Comparison of ENCODE assay signal across 7 cellular contexts in the genomic region with DNA sequence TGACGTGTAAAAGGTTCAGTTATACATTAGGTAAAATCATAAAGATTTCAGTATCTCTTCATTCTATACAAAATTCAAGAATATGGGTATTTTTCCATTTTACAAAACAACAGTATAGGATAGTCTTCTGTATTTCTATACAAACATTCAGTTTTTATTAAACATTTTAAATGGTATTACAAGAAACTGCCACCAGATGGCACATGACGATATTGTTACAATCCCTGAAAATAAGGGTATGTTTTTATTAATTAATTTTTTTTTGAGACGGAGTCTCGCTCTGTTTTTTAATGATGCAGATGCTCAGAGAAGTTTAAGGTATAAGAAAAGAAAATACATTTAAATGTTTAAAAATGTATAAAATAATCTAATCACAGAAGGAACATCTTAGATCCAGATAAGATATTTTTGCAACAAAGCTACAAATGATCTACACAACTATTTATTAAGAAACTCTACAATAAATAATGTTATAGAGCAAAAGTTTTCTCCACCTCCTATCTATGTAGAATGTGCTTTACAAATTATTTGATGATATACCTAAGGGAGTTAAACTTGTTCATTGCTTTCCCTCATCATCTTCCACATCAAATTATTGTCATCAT. TPM values are rescaled to one million over a fixed set of nuclear protein-coding genes. Genes with fewer than 3 reads are reported as not detected.
DNase-seq lines count a peak whose midpoint lies in the region; ATAC-seq and TF ChIP-seq lines count a peak whose summit lies in the region.

No MANE protein-coding gene starts in this region.

- no peak for TF ChIP-seq CTCF in Calu3 (IDR thresholded peaks at IDR 0.05; ENCODE audit: unreplicated experiment)

- ATAC-seq in GM18520 (IDR thresholded peaks at IDR 0.05; ENCODE audit: unreplicated experiment) = no peak
- ATAC-seq in GM19395 (IDR thresholded peaks at IDR 0.05; ENCODE audit: unreplicated experiment) = no peak

- H3K36me3 ChIP-seq in HAP-1 (replicated peaks) = no peaks in the 10 kb centered on the region

- no peak overlapping the region for H3K27ac Mint-ChIP-seq in Calu3 (ENCODE audit: unreplicated experiment)

- no peak overlapping the region for H3K4me3 ChIP-seq in HAP-1

- H3K9me3 Mint-ChIP-seq in Calu3 (ENCODE audit: low read depth, unreplicated experiment) = no peaks in the 10 kb centered on the region

- DNase-seq in Calu3 = peak; percentile 8
- DNase-seq in HAP-1 (ENCODE audit: low spot score in 2 of 2) = peak; percentile 13 to 52
- peak; percentile 77 for DNase-seq in OCI-M1 (lab: John Stamatoyannopoulos, UW)
- peak; percentile 39 to 69 for DNase-seq in dermis microvascular lymphatic vessel endothelial cell (ENCODE audit: low read depth in 2 of 2)
- peak; percentile 16 for DNase-seq in mucosa of gallbladder (ENCODE audit: low spot score)

- peaks cover 16% of the 10 kb centered on the region for H3K27me3 ChIP-seq in HAP-1 (ENCODE audit: low read depth)

- intact Hi-C loops in Calu3 (cut with micrococcal nuclease; ENCODE audit: unreplicated experiment) = loop anchor here (1.0 to 5.0 kb wide), 3 partner anchors 52 to 94 kb away; a partner anchor contains a TSS

- no peaks in the 10 kb centered on the region for H3K27me3 Mint-ChIP-seq in Calu3 (ENCODE audit: unreplicated experiment)

- no peaks in the 10 kb centered on the region for H3K9me3 ChIP-seq in HAP-1

- no TSS peak for BruUV-seq in Calu3 (replicated peaks; lab: Mats Ljungman, UMichigan)

- in situ Hi-C loops in HAP-1 (cut with MboI; ENCODE audit: low sequenced_read_pairs) = no loop called here

- no peak overlapping the region for H3K4me3 Mint-ChIP-seq in Calu3 (ENCODE audit: low read depth, unreplicated experiment)

- H3K4me1 Mint-ChIP-seq in Calu3 (ENCODE audit: low read depth, unreplicated experiment) = no peaks in the 10 kb centered on the region

- no peaks in the 10 kb centered on the region for H3K36me3 Mint-ChIP-seq in Calu3 (ENCODE audit: insufficient read depth, unreplicated experiment)

- CTCF ChIA-PET in Calu3 (lab: Charles Lee) = interaction anchor here (0.7 kb wide), 1 partner anchor 20 kb away, joined by 3 read pairs; no protein-coding TSS in a partner anchor

- H3K4me1 ChIP-seq in HAP-1 = no peaks in the 10 kb centered on the region

RNA-seq across cellular contexts. Expression of a gene that starts 23.5 kb away (rescaled TPM):
- 9.6 and 9.9 TPM in 2 replicates for total RNA-seq in Calu3 (2022)
- total RNA-seq in dermis microvascular lymphatic vessel endothelial cell = 9.8 and 14.2 TPM in 2 replicates
- 20.5 TPM for total RNA-seq in mucosa of gallbladder

RNA-seq across cellular contexts. Expression of a gene that starts 35.7 kb away (rescaled TPM):
- total RNA-seq in Calu3 (2022) = 0.24 and 0.38 TPM in 2 replicates
- under 0.01 and 0.26 TPM in 2 replicates for total RNA-seq in dermis microvascular lymphatic vessel endothelial cell
- total RNA-seq in mucosa of gallbladder = 3.1 TPM

RNA-seq across cellular contexts. Expression of a gene that starts 51.6 kb away (rescaled TPM):
- total RNA-seq in Calu3 (2022) (13.0 and 16.8 TPM in 2 replicates), dermis microvascular lymphatic vessel endothelial cell (0.13 TPM in 2 replicates), mucosa of gallbladder (20.9 TPM)

Comparison
In these comparisons a context has a peak if more than half of its experiments do, and no peak if none do; other contexts are left out.
1. DNase-seq: peak in every context shown above with its lines; median percentile 77 in OCI-M1; 54 in dermis microvascular lymphatic vessel endothelial cell; 32 in HAP-1; 16 in mucosa of gallbladder; 8 in Calu3.
2. RNA of a gene that starts 51.6 kb away (total RNA-seq): 20.9 TPM in mucosa of gallbladder (single experiment) and 13.0 to 16.8 TPM in Calu3; 0.13 TPM in dermis microvascular lymphatic vessel endothelial cell; every median in the first group is over 10 times any median in the second.